Comparison of ENCODE assay signal across 8 cellular contexts in the genomic region with DNA sequence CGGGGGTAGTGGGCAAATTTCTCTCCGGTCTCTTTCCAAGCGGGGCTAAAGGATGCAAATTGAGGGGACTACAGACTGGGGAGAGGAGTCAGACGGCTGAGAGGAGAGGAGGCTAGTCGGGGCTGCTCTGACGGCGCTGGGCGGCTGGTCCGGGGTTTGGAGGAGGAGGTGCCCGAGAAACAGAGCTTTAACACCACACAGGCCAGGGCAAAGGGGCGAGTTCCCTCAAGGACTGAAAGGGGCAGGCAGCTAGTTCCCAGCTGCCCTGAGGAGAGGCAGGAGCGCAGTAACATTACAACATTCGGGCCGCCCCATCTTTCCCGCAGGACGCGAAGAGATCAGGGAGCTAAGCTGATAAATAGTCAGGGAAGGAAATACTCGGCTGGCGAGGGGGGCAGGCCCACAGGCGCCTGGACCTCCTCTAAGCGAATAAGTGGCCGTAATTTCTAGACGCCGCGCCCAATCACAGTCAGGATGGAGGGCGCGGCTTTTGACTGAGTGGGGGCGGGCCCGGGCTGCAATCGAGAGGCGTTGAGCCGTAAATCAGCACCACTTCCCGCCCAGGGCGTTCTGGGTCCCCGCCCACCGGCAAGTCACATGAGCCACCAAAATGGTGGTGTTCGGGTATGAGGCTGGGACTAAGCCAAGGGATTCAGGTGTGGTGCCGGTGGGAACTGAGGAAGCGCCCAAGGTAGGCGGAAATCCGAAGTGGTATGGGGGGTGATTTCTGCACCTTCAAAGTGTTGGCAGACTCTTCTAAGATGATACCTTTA. TPM values are rescaled to one million over a fixed set of nuclear protein-coding genes. Genes with fewer than 3 reads are reported as not detected.
DNase-seq lines count a peak whose midpoint lies in the region; ATAC-seq and TF ChIP-seq lines count a peak whose summit lies in the region.

A gene (plus strand): TSS at position 596 of the 773 bp plus-strand sequence. CDS start 15 bp downstream, at position 611.

- H4K20me1 ChIP-seq in OCI-LY3 (ENCODE audit: insufficient read depth, low read length) = no peaks in the 10 kb centered on the region

- no peaks in the 10 kb centered on the region for H3K36me3 Mint-ChIP-seq in endothelial cell (ENCODE audit: low read depth, unreplicated experiment)

- peak within 1 kb of the TSS; percentile 87 for H3K4me3 ChIP-seq in OCI-LY3 (ENCODE audit: low read length)

- peak within 1 kb of the TSS; percentile 57 for H3K27ac ChIP-seq in OCI-LY3 (ENCODE audit: low read length)

- peak within 1 kb of the TSS; percentile 94 for H3K27ac Mint-ChIP-seq in endothelial cell (ENCODE audit: unreplicated experiment)

- peaks cover 1% of the 10 kb centered on the region for H3K27me3 Mint-ChIP-seq in endothelial cell (ENCODE audit: unreplicated experiment)

- peaks cover 15% of the 10 kb centered on the region for H3K36me3 ChIP-seq in OCI-LY3 (replicated peaks; ENCODE audit: low read depth, low read length)

- no peaks in the 10 kb centered on the region for H3K9me3 ChIP-seq in OCI-LY3 (ENCODE audit: insufficient read depth, low read length)

- H3K4me1 Mint-ChIP-seq in endothelial cell (ENCODE audit: unreplicated experiment) = peaks cover 18% of the 10 kb centered on the region

- peaks cover 38% of the 10 kb centered on the region for H3K79me2 ChIP-seq in OCI-LY3 (ENCODE audit: low read length)

- H3K4me3 Mint-ChIP-seq in endothelial cell (ENCODE audit: unreplicated experiment) = peak within 1 kb of the TSS; percentile 98

- H3K9ac ChIP-seq in OCI-LY3 (ENCODE audit: low read length) = peak within 1 kb of the TSS; percentile 86

- H3K4me2 ChIP-seq in OCI-LY3 (ENCODE audit: low read length) = peak within 1 kb of the TSS; percentile 98

- peaks cover 21% of the 10 kb centered on the region for H3K4me1 ChIP-seq in OCI-LY3 (ENCODE audit: low read length)

- no peaks in the 10 kb centered on the region for H3K9me3 Mint-ChIP-seq in endothelial cell (ENCODE audit: unreplicated experiment)

- peak; percentile 99 for ATAC-seq in GM21515 (IDR thresholded peaks at IDR 0.05; ENCODE audit: unreplicated experiment)

- H3K27me3 ChIP-seq in OCI-LY3 (ENCODE audit: low read depth, low read length) = no peaks in the 10 kb centered on the region

- TF ChIP-seq CTCF in OCI-LY3 (IDR thresholded peaks at IDR 0.05; ENCODE audit: low read depth, low read length) (no peak), endothelial cell (IDR thresholded peaks at IDR 0.05; ENCODE audit: unreplicated experiment) (no peak)

- peak within 1 kb of the TSS; percentile 97 for H2AFZ ChIP-seq in OCI-LY3 (ENCODE audit: low read depth, low read length)

- DNase-seq in D341Med (ENCODE audit: low spot score) (peak; percentile 93), HuH-7 (ENCODE audit: low spot score) (peak; percentile 67), endothelial cell (ENCODE audit: low spot score) (peak; percentile 95), middle frontal gyrus (ENCODE audit: extremely low spot score, low spot score) (peak; percentile 97)
- DNase-seq in activated CD8-positive, alpha-beta memory T cell treated with anti-CD3 and anti-CD28 coated beads, Interleukin-2, amount 50 U/mL, for 48 hours = peak; percentile 95
- peak; percentile 95 for DNase-seq in stimulated activated CD8-positive, alpha-beta memory T cell treated with anti-CD3 and anti-CD28 coated beads, Interleukin-2, amount 100 ng/mL, for 48 hours (ENCODE audit: low read depth in 2 of 2)

RNA-seq across cellular contexts. Expression of the gene that starts here (rescaled TPM):
- 42.0 TPM for total RNA-seq in endothelial cell (ENCODE audit: unreplicated experiment)

Comparison
In these comparisons a context has a peak if more than half of its experiments do, and no peak if none do; other contexts are left out.
1. Peak in every context shown above with its lines: DNase-seq, ATAC-seq, H3K4me3 ChIP-seq and H3K27ac ChIP-seq.